ENCODE assay signal across 27 cellular contexts in genomic region chr6:4948781-4949450, GRCh38. TPM values are rescaled to one million over a fixed set of nuclear protein-coding genes. Genes with fewer than 3 reads are reported as not detected.
A peak's percentile ranks its signal among the peaks of the same experiment; 100 is the strongest.
DNase-seq lines count a peak whose midpoint lies in the region; ATAC-seq and TF ChIP-seq lines count a peak whose summit lies in the region.
"Had no signal": no experiment of that assay in that cellular context is flagged by ENCODE, and none has a peak within 500 bp of the region (broad histone marks: within the 10 kb centered on the region; RNA-seq: fewer than 3 reads in every experiment).

No MANE protein-coding gene starts in this region.

- H3K27ac ChIP-seq in right atrium auricular region (no peak overlapping the region), heart left ventricle (no peak overlapping the region), iPS-20b (ENCODE audit: low read length) (no peak overlapping the region), stomach (no peak overlapping the region)
- H3K27ac ChIP-seq: BLaER1 treated with 17β-estradiol and CSF1 and Interleukin-3, amounts not matched to agents 10 nM and 100 nM; gastroesophageal sphincter; left ventricle myocardium inferior; PC-9; tibial nerve; WERI-Rb-1 had no signal

- DNase-seq in right atrium auricular region (ENCODE audit: low spot score) (peak; percentile 49), heart left ventricle (no peak), WTC11 (ENCODE audit: low spot score) (no peak), progenitor cell of endocrine pancreas (ENCODE audit: low spot score, unreplicated experiment) (no peak), stomach (no peak), activated gamma-delta T cell treated with Interleukin-2 at 50 U/mL for 16 hours (no peak)
- DNase-seq: activated CD4-positive, alpha-beta T cell treated with anti-CD3 and anti-CD28 coated beads, Interleukin-2, amount 10 ng/mL, durations not matched to agents 7 days and 5 days; Kasumi-1; left ventricle myocardium inferior; naive thymus-derived CD4-positive, alpha-beta T cell; NCI-H2171 treated with DMSO at 0.1 percent for 48 hours; NCI-H524; NK-92 treated with Interleukin-12 subunit alpha and Interleukin-12 subunit beta, amount 100 ng/mL, for 24 hours; nucleus accumbens; PC-9; Right ventricle myocardium superior; T-helper 9 cell; WERI-Rb-1 had no signal

- TF ChIP-seq EP300 in stomach (IDR thresholded peaks at IDR 0.05) = no peak

- CTCF ChIA-PET in WTC11 (lab: Charles Lee) = interaction anchor here (1.2 kb wide), 1 partner anchor 9 kb away, joined by 3 read pairs; no protein-coding TSS in a partner anchor

- 0 out of 2 replicates have a peak overlapping the region, but pooled peaks have one; percentile 12 for H3K9ac ChIP-seq in iPS-20b (ENCODE audit: low read depth, low read length)
- H3K9ac ChIP-seq: BLaER1 treated with 17β-estradiol and CSF1 and Interleukin-3, amounts not matched to agents 10 nM and 100 nM had no signal

- 87 to 90% (median 88%) methylated on average over 15 of the region's 15 CpGs for WGBS in heart left ventricle, 4 donors
- WGBS in stomach, 5 donors = 88 to 94% (median 93%) methylated on average over 14 to 15 of the region's 15 CpGs

- H3K36me3 Mint-ChIP-seq in WTC11 (peaks cover 49% of the 10 kb centered on the region), progenitor cell of endocrine pancreas (ENCODE audit: insufficient read depth) (peaks cover 36% of the 10 kb centered on the region)

- TF ChIP-seq POLR2A in heart left ventricle (IDR thresholded peaks at IDR 0.05) = no peak
- TF ChIP-seq POLR2A in stomach (IDR thresholded peaks at IDR 0.05) = no peak

- H3K4me3 Mint-ChIP-seq in WTC11 (no peak overlapping the region), progenitor cell of endocrine pancreas (ENCODE audit: low read depth) (no peak overlapping the region)
- H3K4me3 Mint-ChIP-seq: activated CD4-positive, alpha-beta T cell treated with anti-CD3 and anti-CD28 coated beads, Interleukin-2, amount 10 ng/mL, durations not matched to agents 7 days and 5 days; activated naive CD4-positive, alpha-beta T cell treated with anti-CD3 and anti-CD28 coated beads, Interleukin-2, amount 50 U/mL, for 24 hours; central memory CD8-positive, alpha-beta T cell; mesothelial cell of epicardium; naive thymus-derived CD4-positive, alpha-beta T cell; stimulated activated naive CD8-positive, alpha-beta T cell treated with anti-CD3 and anti-CD28 coated beads, Interleukin-15, Interleukin-2, amounts not matched to agents 100 ng/mL and 50 ng/mL, for 24 hours had no signal

- intact Hi-C loops in heart left ventricle (cut with DNase I) (no loop called here), stomach (cut with DNase I; ENCODE audit: low total_unique reads) (no loop called here)

- H3K4me3 ChIP-seq in right atrium auricular region = no peak overlapping the region
- H3K4me3 ChIP-seq in heart left ventricle = no peak overlapping the region
- no peak overlapping the region for H3K4me3 ChIP-seq in iPS-20b (ENCODE audit: low read length)
- H3K4me3 ChIP-seq in stomach = no peak overlapping the region
- H3K4me3 ChIP-seq: BLaER1 treated with 17β-estradiol and CSF1 and Interleukin-3, amounts not matched to agents 10 nM and 100 nM; gastroesophageal sphincter; left ventricle myocardium inferior; PC-9; tibial nerve had no signal

- H3K27me3 Mint-ChIP-seq in WTC11 (ENCODE audit: low read depth) (no peaks in the 10 kb centered on the region), progenitor cell of endocrine pancreas (no peaks in the 10 kb centered on the region)
- H3K27me3 Mint-ChIP-seq: activated CD4-positive, alpha-beta T cell treated with anti-CD3 and anti-CD28 coated beads, Interleukin-2, amount 10 ng/mL, durations not matched to agents 7 days and 5 days; activated naive CD4-positive, alpha-beta T cell treated with anti-CD3 and anti-CD28 coated beads, Interleukin-2, amount 50 U/mL, for 24 hours; central memory CD8-positive, alpha-beta T cell; naive thymus-derived CD4-positive, alpha-beta T cell; stimulated activated naive CD8-positive, alpha-beta T cell treated with anti-CD3 and anti-CD28 coated beads, Interleukin-15, Interleukin-2, amounts not matched to agents 100 ng/mL and 50 ng/mL, for 24 hours had no signal

- H3K4me1 Mint-ChIP-seq in WTC11 (peaks cover 40% of the 10 kb centered on the region), progenitor cell of endocrine pancreas (ENCODE audit: low read depth) (peaks cover 7% of the 10 kb centered on the region)
- H3K4me1 Mint-ChIP-seq: activated CD4-positive, alpha-beta T cell treated with anti-CD3 and anti-CD28 coated beads, Interleukin-2, amount 10 ng/mL, durations not matched to agents 7 days and 5 days; activated naive CD4-positive, alpha-beta T cell treated with anti-CD3 and anti-CD28 coated beads, Interleukin-2, amount 50 U/mL, for 24 hours; central memory CD8-positive, alpha-beta T cell; mesothelial cell of epicardium had no signal

- no peaks in the 10 kb centered on the region for H3K4me1 ChIP-seq in right atrium auricular region
- no peaks in the 10 kb centered on the region for H3K4me1 ChIP-seq in heart left ventricle
- H3K4me1 ChIP-seq in iPS-20b (ENCODE audit: insufficient read depth, low read length) = peaks cover 7% of the 10 kb centered on the region
- no peaks in the 10 kb centered on the region for H3K4me1 ChIP-seq in stomach
- H3K4me1 ChIP-seq: BLaER1 treated with 17β-estradiol and CSF1 and Interleukin-3, amounts not matched to agents 10 nM and 100 nM; gastroesophageal sphincter; left ventricle myocardium inferior had no signal

- H3K27ac Mint-ChIP-seq in WTC11 (peak overlapping the region; percentile 83), progenitor cell of endocrine pancreas (no peak overlapping the region)
- H3K27ac Mint-ChIP-seq: activated CD4-positive, alpha-beta T cell treated with anti-CD3 and anti-CD28 coated beads, Interleukin-2, amount 10 ng/mL, durations not matched to agents 7 days and 5 days; activated naive CD4-positive, alpha-beta T cell treated with anti-CD3 and anti-CD28 coated beads, Interleukin-2, amount 50 U/mL, for 24 hours; mesothelial cell of epicardium; stimulated activated naive CD8-positive, alpha-beta T cell treated with anti-CD3 and anti-CD28 coated beads, Interleukin-15, Interleukin-2, amounts not matched to agents 100 ng/mL and 50 ng/mL, for 24 hours had no signal

- POLR2A ChIA-PET in WTC11 (lab: Charles Lee) = no interaction called here

- H3K27me3 ChIP-seq in right atrium auricular region (no peaks in the 10 kb centered on the region), heart left ventricle (no peaks in the 10 kb centered on the region), iPS-20b (ENCODE audit: insufficient read depth, low read length) (no peaks in the 10 kb centered on the region), stomach (no peaks in the 10 kb centered on the region)
- H3K27me3 ChIP-seq: BLaER1 treated with 17β-estradiol and CSF1 and Interleukin-3, amounts not matched to agents 10 nM and 100 nM; gastroesophageal sphincter; tibial nerve had no signal

- TF ChIP-seq CTCF in right atrium auricular region (IDR thresholded peaks at IDR 0.05) (no peak), heart left ventricle (IDR thresholded peaks at IDR 0.05) (no peak), WTC11 (IDR thresholded peaks at IDR 0.05) (no peak), progenitor cell of endocrine pancreas (IDR thresholded peaks at IDR 0.05; ENCODE audit: unreplicated experiment) (no peak), stomach (IDR thresholded peaks at IDR 0.05) (no peak)

- H3K9me3 ChIP-seq in right atrium auricular region (no peaks in the 10 kb centered on the region), heart left ventricle (no peaks in the 10 kb centered on the region), iPS-20b (ENCODE audit: insufficient read depth, low read depth, low read length) (no peaks in the 10 kb centered on the region), stomach (no peaks in the 10 kb centered on the region)
- H3K9me3 ChIP-seq: BLaER1 treated with 17β-estradiol and CSF1 and Interleukin-3, amounts not matched to agents 10 nM and 100 nM; gastroesophageal sphincter; left ventricle myocardium inferior; tibial nerve had no signal

- H3K36me3 ChIP-seq in right atrium auricular region (peaks cover 17% of the 10 kb centered on the region), heart left ventricle (peaks cover 0 to 73% (median 47%) of the 10 kb centered on the region in 9 donors), iPS-20b (ENCODE audit: insufficient read depth, low read depth, low read length) (peaks cover 73% of the 10 kb centered on the region), stomach (peaks cover 32 to 92% (median 86%) of the 10 kb centered on the region in 4 donors)

- H3K9me3 Mint-ChIP-seq in WTC11 (no peaks in the 10 kb centered on the region), progenitor cell of endocrine pancreas (ENCODE audit: low read depth) (no peaks in the 10 kb centered on the region)
- H3K9me3 Mint-ChIP-seq: activated CD4-positive, alpha-beta T cell treated with anti-CD3 and anti-CD28 coated beads, Interleukin-2, amount 10 ng/mL, durations not matched to agents 7 days and 5 days; activated naive CD4-positive, alpha-beta T cell treated with anti-CD3 and anti-CD28 coated beads, Interleukin-2, amount 50 U/mL, for 24 hours; central memory CD8-positive, alpha-beta T cell; mesothelial cell of epicardium; stimulated activated naive CD8-positive, alpha-beta T cell treated with anti-CD3 and anti-CD28 coated beads, Interleukin-15, Interleukin-2, amounts not matched to agents 100 ng/mL and 50 ng/mL, for 24 hours had no signal

- ATAC-seq in heart left ventricle (no peak), WTC11 (peak; percentile 25), HG03521 (IDR thresholded peaks at IDR 0.05; ENCODE audit: unreplicated experiment) (no peak)
- ATAC-seq: gastroesophageal sphincter; naive thymus-derived CD4-positive, alpha-beta T cell had no signal

TF ChIP-seq in WTC11, 78 proteins besides CTCF, POLR2A, EP300 and RAD21 (continues in another document):
- TF ChIP-seq HMGXB4 (CRISPR knock-in tag; IDR thresholded peaks at IDR 0.05) = 0 out of 2 replicates have a peak, but pooled peaks have one; percentile 23

RNA-seq across cellular contexts. Expression of gene RPP40, which starts 54.9 kb away (rescaled TPM):
- total RNA-seq in right atrium auricular region = 1 to 10 TPM; 2.4 to 6.1 TPM
- total RNA-seq in heart left ventricle = 1 to 10 TPM; 1.8 to 7.0 (median 3.5) TPM
- polyA plus RNA-seq in heart left ventricle = 10 to 100 TPM in 1 of 2 donors, 1 to 10 TPM in 1; 4.0 to 13.7 TPM
- 10.1 to 12.2 TPM (median 10.9 TPM) in 3 replicates for total RNA-seq in WTC11 (2021)
- 8.0 and 10.6 TPM in 2 replicates for total RNA-seq in progenitor cell of endocrine pancreas
- 1 to 10 TPM in 3 of 5 donors, not detected in 2; 3.3 to 5.3 (median 4.5) TPM for total RNA-seq in stomach
- polyA plus RNA-seq in stomach = 1 to 10 TPM; 4.2 to 7.3 (median 6.0) TPM
